In the genomic region with DNA sequence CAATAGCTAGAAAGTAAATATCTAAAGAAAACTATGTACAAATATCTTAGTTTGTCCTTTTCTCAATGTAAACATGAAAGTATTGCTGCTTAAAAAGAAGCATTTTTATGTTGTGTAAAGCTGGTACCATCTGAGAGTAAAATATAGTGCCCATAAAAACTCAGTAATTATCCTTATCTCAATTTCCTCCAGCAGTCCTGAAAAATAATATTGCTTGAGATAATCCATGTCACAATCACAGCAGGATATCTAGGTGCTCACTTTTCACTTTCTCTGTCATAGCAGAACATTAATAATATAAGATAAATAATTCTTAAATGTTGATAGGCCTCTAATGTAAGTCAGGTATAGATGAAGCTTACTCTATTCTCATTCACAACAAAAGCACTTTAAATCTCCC, we compare ENCODE assay signal across 23 cellular contexts.
"Had no signal": no experiment of that assay in that cellular context is flagged by ENCODE, and none has a peak within 500 bp of the region (broad histone marks: within the 10 kb centered on the region; RNA-seq: fewer than 3 reads in every experiment).

No MANE protein-coding gene starts in this region.

- H3K27me3 ChIP-seq: colonic mucosa, dorsolateral prefrontal cortex, esophagus muscularis mucosa, esophagus squamous epithelium, foreskin keratinocyte, gastrocnemius medialis, gastroesophageal sphincter, heart left ventricle, heart right ventricle had no signal

- H3K4me1 ChIP-seq: colonic mucosa, esophagus muscularis mucosa, esophagus squamous epithelium, foreskin keratinocyte, gastrocnemius medialis, gastroesophageal sphincter, heart left ventricle, heart right ventricle had no signal

- DNase-seq: colonic mucosa; cortex of kidney; dermis blood vessel endothelial cell; dorsolateral prefrontal cortex; effector CD4-positive, alpha-beta T cell; effector CD8-positive, alpha-beta T cell; effector memory CD4-positive, alpha-beta T cell; effector memory CD8-positive, alpha-beta T cell; endodermal cell; erythroblast; esophagus squamous epithelium; foreskin fibroblast; foreskin keratinocyte; foreskin melanocyte; gastrocnemius medialis; glutamatergic neuron; head of caudate nucleus; heart left ventricle; heart right ventricle had no signal

- H3K36me3 ChIP-seq: colonic mucosa, esophagus muscularis mucosa, esophagus squamous epithelium, gastrocnemius medialis, gastroesophageal sphincter, heart left ventricle, heart right ventricle had no signal

- H3K9me3 ChIP-seq: colonic mucosa, esophagus muscularis mucosa, esophagus squamous epithelium, gastrocnemius medialis, gastroesophageal sphincter, heart left ventricle, heart right ventricle had no signal

- H3K4me3 ChIP-seq: colonic mucosa, coronary artery, dorsolateral prefrontal cortex, esophagus muscularis mucosa, esophagus squamous epithelium, gastrocnemius medialis, gastroesophageal sphincter, heart left ventricle, heart right ventricle had no signal

- H3K27ac ChIP-seq: colonic mucosa, coronary artery, dorsolateral prefrontal cortex, epithelial cell of prostate, esophagus muscularis mucosa, esophagus squamous epithelium, foreskin keratinocyte, gastrocnemius medialis, gastroesophageal sphincter, heart left ventricle, heart right ventricle had no signal
